In genomic region chr10:44314802-44315460, GRCh38 we compare ENCODE assay signal across 17 cellular contexts.
A peak's percentile ranks its signal among the peaks of the same experiment; 100 is the strongest.
DNase-seq lines count a peak whose midpoint lies in the region; ATAC-seq and TF ChIP-seq lines count a peak whose summit lies in the region.
"Had no signal": no experiment of that assay in that cellular context is flagged by ENCODE, and none has a peak within 500 bp of the region (broad histone marks: within the 10 kb centered on the region; RNA-seq: fewer than 3 reads in every experiment).

No MANE protein-coding gene starts in this region.

- no peak for TF ChIP-seq CTCF in activated CD8-positive, alpha-beta T cell treated with anti-CD3 and anti-CD28 coated beads for 36 hours (IDR thresholded peaks at IDR 0.05)
- TF ChIP-seq CTCF in osteocyte (IDR thresholded peaks at IDR 0.05) (no peak), GM13976 (IDR thresholded peaks at IDR 0.05; ENCODE audit: borderline replicate concordance, control extremely low read depth, extremely low read depth, insufficient read depth, missing control alignments) (no peak)

- intact Hi-C loops in activated CD8-positive, alpha-beta T cell treated with anti-CD3 and anti-CD28 coated beads for 36 hours (cut with micrococcal nuclease), result loop anchor here (10.0 kb wide), 1 partner anchor 630 kb away; no protein-coding TSS in a partner anchor

- no peak for ATAC-seq in activated CD8-positive, alpha-beta T cell treated with anti-CD3 and anti-CD28 coated beads, Interleukin-2, amount 10 ng/mL, durations not matched to agents 7 days and 5 days
- no peak for ATAC-seq in activated CD8-positive, alpha-beta T cell treated with anti-CD3 and anti-CD28 coated beads for 36 hours
- no peak for ATAC-seq in GM21737 (IDR thresholded peaks at IDR 0.05; ENCODE audit: unreplicated experiment)
- ATAC-seq: GM12878 had no signal

- CTCF ChIA-PET in activated CD8-positive, alpha-beta T cell treated with anti-CD3 and anti-CD28 coated beads, Interleukin-2, amount 10 ng/mL, durations not matched to agents 7 days and 5 days (lab: Charles Lee), result no interaction called here
- CTCF ChIA-PET in activated CD8-positive, alpha-beta T cell treated with anti-CD3 and anti-CD28 coated beads for 36 hours (lab: Charles Lee), result no interaction called here

- H3K9me3 Mint-ChIP-seq in activated CD8-positive, alpha-beta T cell treated with anti-CD3 and anti-CD28 coated beads, Interleukin-2, amount 10 ng/mL, durations not matched to agents 7 days and 5 days (ENCODE audit: insufficient read depth), result no peaks in the 10 kb centered on the region
- H3K9me3 Mint-ChIP-seq in activated CD8-positive, alpha-beta T cell treated with anti-CD3 and anti-CD28 coated beads for 36 hours, result no peaks in the 10 kb centered on the region
- no peaks in the 10 kb centered on the region for H3K9me3 Mint-ChIP-seq in osteocyte (ENCODE audit: unreplicated experiment)

- POLR2A ChIA-PET in activated CD8-positive, alpha-beta T cell treated with anti-CD3 and anti-CD28 coated beads, Interleukin-2, amount 10 ng/mL, durations not matched to agents 7 days and 5 days (lab: Charles Lee), result no interaction called here
- POLR2A ChIA-PET in activated CD8-positive, alpha-beta T cell treated with anti-CD3 and anti-CD28 coated beads for 36 hours (lab: Charles Lee), result no interaction called here

- H3K36me3 Mint-ChIP-seq in activated CD8-positive, alpha-beta T cell treated with anti-CD3 and anti-CD28 coated beads, Interleukin-2, amount 10 ng/mL, durations not matched to agents 7 days and 5 days (ENCODE audit: low read depth), result no peaks in the 10 kb centered on the region
- no peaks in the 10 kb centered on the region for H3K36me3 Mint-ChIP-seq in activated CD8-positive, alpha-beta T cell treated with anti-CD3 and anti-CD28 coated beads for 36 hours (ENCODE audit: low read depth)
- no peaks in the 10 kb centered on the region for H3K36me3 Mint-ChIP-seq in osteocyte (ENCODE audit: unreplicated experiment)
- H3K36me3 Mint-ChIP-seq: CD4-positive, alpha-beta memory T cell had no signal

- peaks cover 8% of the 10 kb centered on the region for H3K4me1 Mint-ChIP-seq in activated CD8-positive, alpha-beta T cell treated with anti-CD3 and anti-CD28 coated beads, Interleukin-2, amount 10 ng/mL, durations not matched to agents 7 days and 5 days (ENCODE audit: low read depth)
- H3K4me1 Mint-ChIP-seq in activated CD8-positive, alpha-beta T cell treated with anti-CD3 and anti-CD28 coated beads for 36 hours (ENCODE audit: low read depth), result peaks cover 10% of the 10 kb centered on the region
- H3K4me1 Mint-ChIP-seq in osteocyte (ENCODE audit: unreplicated experiment), result peaks cover 11% of the 10 kb centered on the region

- no peak overlapping the region for H3K4me3 Mint-ChIP-seq in activated CD8-positive, alpha-beta T cell treated with anti-CD3 and anti-CD28 coated beads, Interleukin-2, amount 10 ng/mL, durations not matched to agents 7 days and 5 days
- no peak overlapping the region for H3K4me3 Mint-ChIP-seq in activated CD8-positive, alpha-beta T cell treated with anti-CD3 and anti-CD28 coated beads for 36 hours
- no peak overlapping the region for H3K4me3 Mint-ChIP-seq in osteocyte (ENCODE audit: unreplicated experiment)
- H3K4me3 Mint-ChIP-seq: CD4-positive, alpha-beta memory T cell had no signal

- in situ Hi-C loops in GM13976 (cut with MboI; ENCODE audit: low sequenced_read_pairs, unreplicated experiment), result no loop called here

- no peak overlapping the region for H3K27ac Mint-ChIP-seq in activated CD8-positive, alpha-beta T cell treated with anti-CD3 and anti-CD28 coated beads, Interleukin-2, amount 10 ng/mL, durations not matched to agents 7 days and 5 days
- H3K27ac Mint-ChIP-seq in activated CD8-positive, alpha-beta T cell treated with anti-CD3 and anti-CD28 coated beads for 36 hours, result no peak overlapping the region
- H3K27ac Mint-ChIP-seq in osteocyte (ENCODE audit: unreplicated experiment), result no peak overlapping the region
- H3K27ac Mint-ChIP-seq: CD4-positive, alpha-beta memory T cell had no signal

- DNase-seq in activated CD8-positive, alpha-beta T cell treated with anti-CD3 and anti-CD28 coated beads, Interleukin-2, amount 10 ng/mL, durations not matched to agents 7 days and 5 days, result peak; percentile 12
- DNase-seq in activated CD8-positive, alpha-beta T cell treated with anti-CD3 and anti-CD28 coated beads for 36 hours, result no peak
- DNase-seq in iPS-NIHi7 (ENCODE audit: extremely low spot score), result peak; percentile 2
- peak; percentile 53 for DNase-seq in osteocyte (ENCODE audit: extremely low spot score, unreplicated experiment)
- no peak for DNase-seq in A172 (ENCODE audit: low spot score)
- DNase-seq in GM13976 (ENCODE audit: low spot score), result no peak
- DNase-seq: 8988T; C1 segment of cervical spinal cord; Calu3; CD4-positive, alpha-beta memory T cell; COR-L47; DMS53; EL; GDM1; GOT3 had no signal

- peaks cover 7% of the 10 kb centered on the region for H3K27me3 Mint-ChIP-seq in activated CD8-positive, alpha-beta T cell treated with anti-CD3 and anti-CD28 coated beads, Interleukin-2, amount 10 ng/mL, durations not matched to agents 7 days and 5 days (ENCODE audit: low read depth)
- H3K27me3 Mint-ChIP-seq in activated CD8-positive, alpha-beta T cell treated with anti-CD3 and anti-CD28 coated beads for 36 hours, result peaks cover 21% of the 10 kb centered on the region
- H3K27me3 Mint-ChIP-seq in osteocyte (ENCODE audit: unreplicated experiment), result peaks cover 23% of the 10 kb centered on the region

Comparison
In these comparisons a context has a peak if more than half of its experiments do, and no peak if none do; other contexts are left out.
1. DNase-seq: peak in activated CD8-positive, alpha-beta T cell treated with anti-CD3 and anti-CD28 coated beads, Interleukin-2, amount 10 ng/mL, durations not matched to agents 7 days and 5 days (single experiment), iPS-NIHi7 (single experiment) and osteocyte (single experiment); none in activated CD8-positive, alpha-beta T cell treated with anti-CD3 and anti-CD28 coated beads for 36 hours (single experiment), A172 (single experiment) and GM13976 (single experiment).